4 cellular contexts compared by ENCODE assay signal in genomic region chr19:43219136-43219535, GRCh38. TPM values are rescaled to one million over a fixed set of nuclear protein-coding genes. Genes with fewer than 3 reads are reported as not detected.
"Had no signal": no experiment of that assay in that cellular context is flagged by ENCODE, and none has a peak within 500 bp of the region (broad histone marks: within the 10 kb centered on the region; RNA-seq: fewer than 3 reads in every experiment).

No MANE protein-coding gene starts in this region.

RNA-seq across cellular contexts. Expression of gene PSG4, which starts 13.7 kb away (rescaled TPM):
- total RNA-seq: H7, HepG2, HT1080 had no signal
- polyA plus RNA-seq: HepG2, IgD-negative memory B cell had no signal

RNA-seq across cellular contexts. Expression of gene PSG5, which starts 32.8 kb away (rescaled TPM):
- total RNA-seq: H7, HepG2 had no signal
- polyA plus RNA-seq: HepG2, IgD-negative memory B cell had no signal

RNA-seq across cellular contexts. Expression of gene PSG9, which starts 50.2 kb away (rescaled TPM):
- total RNA-seq: H7, HepG2 had no signal
- polyA plus RNA-seq: IgD-negative memory B cell had no signal
